8 cellular contexts compared by ENCODE assay signal in genomic region chr15:31650054-31650701, GRCh38.
DNase-seq lines count a peak whose midpoint lies in the region; ATAC-seq, FAIRE-seq and TF ChIP-seq lines count a peak whose summit lies in the region.
"Not testable (repeated sequence)": the region's sequence is repeated elsewhere in the genome, so short reads cannot be mapped to it uniquely, and the experiment has no call there.

No MANE protein-coding gene starts in this region.

- TF ChIP-seq CTCF in right lobe of liver (IDR thresholded peaks at IDR 0.05), result peak in 2 of 4 donors; percentile 35 to 41

- not testable (repeated sequence) for H3K27ac Mint-ChIP-seq in CD4-positive, CD25-positive, alpha-beta regulatory T cell

- not testable (repeated sequence) for H3K27ac ChIP-seq in CD4-positive, CD25-positive, alpha-beta regulatory T cell (ENCODE audit: insufficient read depth, low read length, poor library complexity, severe bottlenecking); right lobe of liver

- H3K4me3 ChIP-seq in CD4-positive, CD25-positive, alpha-beta regulatory T cell (ENCODE audit: low read depth, low read length); right lobe of liver: not testable (repeated sequence)

- not testable (repeated sequence) for TF ChIP-seq POLR2A in right lobe of liver (IDR thresholded peaks at IDR 0.05)

- FAIRE-seq in endometrium (lab: Jason Lieb, UNC), result peak; percentile 84

- H3K4me1 Mint-ChIP-seq in CD4-positive, CD25-positive, alpha-beta regulatory T cell, result not testable (repeated sequence)

- H3K27me3 ChIP-seq in CD4-positive, CD25-positive, alpha-beta regulatory T cell (ENCODE audit: control insufficient read depth, insufficient read depth, low read length); right lobe of liver: not testable (repeated sequence)

- not testable (repeated sequence) for H3K9me3 Mint-ChIP-seq in CD4-positive, CD25-positive, alpha-beta regulatory T cell

- not testable (repeated sequence) for H3K9me3 ChIP-seq in CD4-positive, CD25-positive, alpha-beta regulatory T cell (ENCODE audit: control insufficient read depth in 2 of 2, low read length in 2 of 2); right lobe of liver

- not testable (repeated sequence) for H3K36me3 ChIP-seq in CD4-positive, CD25-positive, alpha-beta regulatory T cell (ENCODE audit: control insufficient read depth, insufficient read depth, low read length); right lobe of liver

- H3K27me3 Mint-ChIP-seq in CD4-positive, CD25-positive, alpha-beta regulatory T cell, result not testable (repeated sequence)

- not testable (repeated sequence) for H3K4me3 Mint-ChIP-seq in CD4-positive, CD25-positive, alpha-beta regulatory T cell

- not testable (repeated sequence) for H3K36me3 Mint-ChIP-seq in CD4-positive, CD25-positive, alpha-beta regulatory T cell

- peak in 1 of 2 donors; percentile 57 for ATAC-seq in CD4-positive, CD25-positive, alpha-beta regulatory T cell (ENCODE audit: low read depth in 2 of 2)
- peak; percentile 74 for ATAC-seq in HG03095 (IDR thresholded peaks at IDR 0.05; ENCODE audit: unreplicated experiment)
- peak; percentile 35 to 93 (median 86) for ATAC-seq in right lobe of liver

- intact Hi-C loops in right lobe of liver (cut with DNase I), result not testable (repeated sequence)

- not testable (repeated sequence) for H3K4me1 ChIP-seq in CD4-positive, CD25-positive, alpha-beta regulatory T cell (ENCODE audit: control insufficient read depth, insufficient read depth, low read length, poor library complexity, severe bottlenecking); right lobe of liver

- 0% methylated on average over 1 of the region's 6 CpGs for WGBS in right lobe of liver (ENCODE audit: insufficient coverage, low coverage, low lambda C conversion rate, missing lambda C conversion rate)

- DNase-seq in CD4-positive, CD25-positive, alpha-beta regulatory T cell, result peak in 2 of 3 donors; percentile 15 to 23
- DNase-seq in activated CD4-positive, alpha-beta T cell treated with anti-CD3 and anti-CD28 coated beads for 1 hour, result peak; percentile 36
- peak; percentile 11 for DNase-seq in activated effector memory CD4-positive, alpha-beta T cell treated with Interleukin-2 at 50 U/mL for 16 hours
- DNase-seq in right lobe of liver, result not testable (repeated sequence)
- DNase-seq in stimulated activated CD4-positive, alpha-beta T cell treated with anti-CD3 and anti-CD28 coated beads, Interleukin-12 subunit alpha, Interleukin-12 subunit beta, amount 100 ng/mL, for 48 hours (ENCODE audit: low read depth in 2 of 3, low spot score in 1 of 3), result peak; percentile 12 to 37 (median 21)
- DNase-seq in stimulated activated CD8-positive, alpha-beta memory T cell treated with anti-CD3 and anti-CD28 coated beads, Interleukin-7, amount 100 ng/mL, for 48 hours (ENCODE audit: extremely low read depth in 1 of 2, low read depth in 1 of 2), result peak; percentile 1 to 32
